11 cellular contexts compared by ENCODE assay signal in the genomic region with DNA sequence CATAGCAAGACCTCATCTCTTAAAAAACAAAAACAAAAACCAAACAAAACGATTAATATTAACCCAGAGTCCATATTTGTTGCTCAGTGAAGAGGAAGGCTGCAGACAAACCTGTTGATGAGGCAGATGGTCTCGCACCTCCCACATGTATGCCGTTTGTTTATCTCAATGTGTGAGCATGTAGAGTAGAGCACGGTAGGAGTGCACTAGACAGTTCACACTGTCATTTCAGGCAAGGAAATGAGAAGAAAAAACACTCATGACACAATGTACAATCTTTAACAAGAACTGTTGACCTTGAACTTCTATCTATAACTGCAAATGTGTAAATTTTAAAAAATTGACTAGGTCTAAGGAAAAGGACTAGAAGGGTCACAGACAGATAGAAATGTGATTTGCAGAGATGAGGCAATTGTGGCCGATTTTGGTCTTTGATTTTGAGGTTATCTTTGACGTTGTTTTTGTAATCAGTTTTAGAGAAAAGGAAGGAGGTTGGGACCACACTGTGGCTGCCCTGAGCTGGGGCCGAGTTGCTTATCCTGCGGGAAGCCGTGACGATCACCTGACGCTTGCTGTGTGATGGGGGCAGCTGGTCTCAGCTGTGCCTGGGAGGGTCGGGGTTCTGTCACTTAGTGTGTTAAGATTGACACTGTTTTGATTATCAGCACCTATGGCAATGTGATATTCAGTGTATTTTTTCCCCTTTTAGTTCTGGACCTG. TPM values are rescaled to one million over a fixed set of nuclear protein-coding genes. Genes with fewer than 3 reads are reported as not detected.
"Had no signal": no experiment of that assay in that cellular context is flagged by ENCODE, and none has a peak within 500 bp of the region (broad histone marks: within the 10 kb centered on the region; RNA-seq: fewer than 3 reads in every experiment).

No MANE protein-coding gene starts in this region.

RNA-seq across cellular contexts. Expression of gene CA5A, which starts 43.7 kb away (rescaled TPM):
- total RNA-seq: activated naive CD4-positive, alpha-beta T cell treated with anti-CD3 and anti-CD28 coated beads for 36 hours; breast epithelium; esophagus squamous epithelium; left colon; lung microvascular endothelial cell; osteoblast; renal cortical epithelial cell; SJCRH30; skeletal muscle tissue; transverse colon had no signal
- polyA plus RNA-seq: neural cell had no signal
